ENCODE assay signal across 1 cellular context in the genomic region with DNA sequence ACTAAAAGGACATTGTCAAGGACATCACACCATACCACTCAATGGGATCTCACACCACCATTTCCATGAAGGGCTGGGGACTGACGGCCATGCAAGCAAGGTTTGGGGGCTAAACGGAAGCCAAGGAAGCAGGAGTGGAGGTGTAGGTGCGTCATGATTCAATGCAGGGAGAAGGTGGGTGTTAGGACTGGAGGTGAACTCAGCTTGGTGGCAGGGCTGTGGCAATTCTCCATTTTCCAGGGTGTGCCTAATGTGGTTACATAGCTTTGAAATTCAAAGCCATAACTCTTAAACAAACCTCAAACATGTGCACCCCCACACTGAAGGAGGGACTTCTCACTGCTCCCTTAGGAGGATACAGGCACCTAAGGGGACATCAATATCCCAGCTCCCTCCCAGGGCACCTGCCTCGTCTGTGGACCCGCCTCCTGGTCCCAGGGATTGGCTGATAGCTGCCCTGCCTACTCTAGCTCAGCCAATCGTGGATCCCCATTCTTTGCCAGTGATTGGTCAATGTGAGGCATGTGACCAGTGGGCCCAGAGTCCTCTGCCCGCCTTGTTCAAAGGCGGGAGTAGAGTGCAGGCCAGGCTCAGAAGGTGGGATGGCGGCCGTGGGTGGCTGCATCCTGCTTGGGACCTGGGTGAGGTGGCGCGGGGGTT.
TF ChIP-seq lines count a peak whose summit lies in the region.

No MANE protein-coding gene starts in this region.

TF ChIP-seq in SK-N-SH, 30 proteins besides CTCF, POLR2A, EP300 and RAD21 (continued from another document):
- TF ChIP-seq, protein P1, sequence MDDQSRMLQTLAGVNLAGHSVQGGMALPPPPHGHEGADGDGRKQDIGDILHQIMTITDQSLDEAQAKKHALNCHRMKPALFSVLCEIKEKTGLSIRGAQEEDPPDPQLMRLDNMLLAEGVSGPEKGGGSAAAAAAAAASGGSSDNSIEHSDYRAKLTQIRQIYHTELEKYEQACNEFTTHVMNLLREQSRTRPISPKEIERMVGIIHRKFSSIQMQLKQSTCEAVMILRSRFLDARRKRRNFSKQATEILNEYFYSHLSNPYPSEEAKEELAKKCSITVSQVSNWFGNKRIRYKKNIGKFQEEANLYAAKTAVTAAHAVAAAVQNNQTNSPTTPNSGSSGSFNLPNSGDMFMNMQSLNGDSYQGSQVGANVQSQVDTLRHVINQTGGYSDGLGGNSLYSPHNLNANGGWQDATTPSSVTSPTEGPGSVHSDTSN (IDR thresholded peaks at IDR 0.05), result no peak
- TF ChIP-seq SMC3 (IDR thresholded peaks at IDR 0.05; ENCODE audit: low read depth, low read length) (no peak), TEAD4 (IDR thresholded peaks at IDR 0.05; ENCODE audit: borderline replicate concordance, insufficient read depth) (no peak), RFX5 (IDR thresholded peaks at IDR 0.05; ENCODE audit: low read length) (no peak), TCF12 (IDR thresholded peaks at IDR 0.05) (no peak)
- TF ChIP-seq, protein P2, sequence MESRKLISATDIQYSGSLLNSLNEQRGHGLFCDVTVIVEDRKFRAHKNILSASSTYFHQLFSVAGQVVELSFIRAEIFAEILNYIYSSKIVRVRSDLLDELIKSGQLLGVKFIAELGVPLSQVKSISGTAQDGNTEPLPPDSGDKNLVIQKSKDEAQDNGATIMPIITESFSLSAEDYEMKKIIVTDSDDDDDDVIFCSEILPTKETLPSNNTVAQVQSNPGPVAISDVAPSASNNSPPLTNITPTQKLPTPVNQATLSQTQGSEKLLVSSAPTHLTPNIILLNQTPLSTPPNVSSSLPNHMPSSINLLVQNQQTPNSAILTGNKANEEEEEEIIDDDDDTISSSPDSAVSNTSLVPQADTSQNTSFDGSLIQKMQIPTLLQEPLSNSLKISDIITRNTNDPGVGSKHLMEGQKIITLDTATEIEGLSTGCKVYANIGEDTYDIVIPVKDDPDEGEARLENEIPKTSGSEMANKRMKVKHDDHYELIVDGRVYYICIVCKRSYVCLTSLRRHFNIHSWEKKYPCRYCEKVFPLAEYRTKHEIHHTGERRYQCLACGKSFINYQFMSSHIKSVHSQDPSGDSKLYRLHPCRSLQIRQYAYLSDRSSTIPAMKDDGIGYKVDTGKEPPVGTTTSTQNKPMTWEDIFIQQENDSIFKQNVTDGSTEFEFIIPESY (IDR thresholded peaks at IDR 0.05; ENCODE audit: borderline replicate concordance, low read depth), result no peak
